Comparison of ENCODE assay signal across 8 cellular contexts in genomic region chr14:34873591-34874385, GRCh38. TPM values are rescaled to one million over a fixed set of nuclear protein-coding genes. Genes with fewer than 3 reads are reported as not detected.
DNase-seq lines count a peak whose midpoint lies in the region; ATAC-seq and TF ChIP-seq lines count a peak whose summit lies in the region.

No MANE protein-coding gene starts in this region.

- ATAC-seq in GM21515 (IDR thresholded peaks at IDR 0.05; ENCODE audit: unreplicated experiment) = peak; percentile 56

- H3K9me2 ChIP-seq in neural cell (ENCODE audit: insufficient read depth, low read length) = no peaks in the 10 kb centered on the region

- H3K79me2 ChIP-seq in neural cell (replicated peaks; ENCODE audit: insufficient read depth, low read length) = peaks cover 30% of the 10 kb centered on the region

- peak; percentile 72 for TF ChIP-seq POLR2A in Raji (IDR thresholded peaks at IDR 0.05; ENCODE audit: insufficient read depth, low read depth, low read length)

- H3K36me3 ChIP-seq in HUES6 (ENCODE audit: control insufficient read depth, insufficient read depth, low read length) (0 out of 2 replicates have a peak, but pooled peaks cover 3% of the 10 kb centered on the region), neural cell (ENCODE audit: insufficient read depth, low read length) (no peaks in the 10 kb centered on the region)

- H3K4me3 ChIP-seq in HUES6 (ENCODE audit: low read depth, low read length) (peak overlapping the region; percentile 78), fibroblast of villous mesenchyme (ENCODE audit: low read depth, low read length) (peak overlapping the region; percentile 92), neural cell (ENCODE audit: low read length) (peak overlapping the region; percentile 92)

- peak overlapping the region; percentile 93; the same call in 1 of the 2 replicates for H3K27ac ChIP-seq in HUES6 (ENCODE audit: low read depth, low read length)
- H3K27ac ChIP-seq in neural cell (ENCODE audit: low read length) = peak overlapping the region; percentile 32

- H3K27me3 ChIP-seq in HUES6 (ENCODE audit: control insufficient read depth, insufficient read depth, low read length) (no peaks in the 10 kb centered on the region; the same call in 1 of the 2 replicates), neural cell (ENCODE audit: insufficient read depth, low read depth, low read length) (no peaks in the 10 kb centered on the region)

- no peak overlapping the region for H3K4me2 ChIP-seq in neural cell (ENCODE audit: low read length)

- no peak for TF ChIP-seq RAD21 in neural cell (conservative IDR thresholded peaks at IDR 0.05)

- no peaks in the 10 kb centered on the region for H4K20me1 ChIP-seq in neural cell (ENCODE audit: insufficient read depth)

- H3K4me1 ChIP-seq in HUES6 (ENCODE audit: control insufficient read depth, insufficient read depth, low read length) = peaks cover 7% of the 10 kb centered on the region; the same call in 1 of the 2 replicates

- H2AFZ ChIP-seq in neural cell (ENCODE audit: low read depth, low read length) = peak overlapping the region; percentile 47

- no peak for TF ChIP-seq EP300 in neural cell (conservative IDR thresholded peaks at IDR 0.05; ENCODE audit: poor library complexity, severe bottlenecking)

- peaks cover 6% of the 10 kb centered on the region for H3F3A ChIP-seq in neural cell (ENCODE audit: insufficient read depth, low read length, poor library complexity, severe bottlenecking)

- DNase-seq in DMS79 treated with DMSO at 0.1 percent for 48 hours (lab: John Stamatoyannopoulos, UW) (peak; percentile 97), fibroblast of villous mesenchyme (ENCODE audit: low read depth) (peak; percentile 81), stromal cell of bone marrow (ENCODE audit: low read depth) (peak; percentile 38)
- peak; percentile 70 for DNase-seq in activated effector memory CD4-positive, alpha-beta T cell treated with Interleukin-2 at 50 U/mL for 16 hours

- H3K9me3 ChIP-seq in HUES6 (ENCODE audit: control insufficient read depth, insufficient read depth, low read depth, low read length) (no peaks in the 10 kb centered on the region), neural cell (ENCODE audit: low read length) (no peaks in the 10 kb centered on the region)

- H3K9ac ChIP-seq in HUES6 (ENCODE audit: low read length) (peak overlapping the region; percentile 94), neural cell (ENCODE audit: low read length) (peak overlapping the region; percentile 64)

- TF ChIP-seq CTCF in fibroblast of villous mesenchyme (IDR thresholded peaks at IDR 0.05; ENCODE audit: insufficient read depth, low read depth, low read length) = no peak
- TF ChIP-seq CTCF in neural cell (IDR thresholded peaks at IDR 0.05; ENCODE audit: poor library complexity, severe bottlenecking) = no peak

TF ChIP-seq in neural cell, 6 proteins besides CTCF, POLR2A, EP300 and RAD21:
- TF ChIP-seq POLR2AphosphoS5 (IDR thresholded peaks at IDR 0.05) (no peak), REST (IDR thresholded peaks at IDR 0.05; ENCODE audit: borderline replicate concordance) (no peak), TAF1 (IDR thresholded peaks at IDR 0.05; ENCODE audit: low read depth) (no peak), SMC3 (conservative IDR thresholded peaks at IDR 0.05; ENCODE audit: poor library complexity) (no peak), MXI1 (conservative IDR thresholded peaks at IDR 0.05; ENCODE audit: poor library complexity, severe bottlenecking) (peak; percentile 51)

RNA-seq across cellular contexts. Expression of gene BAZ1A, which starts 1.4 kb away (rescaled TPM):
- total RNA-seq in fibroblast of villous mesenchyme = 29.6 and 49.2 TPM in 2 replicates
- 10.4 and 18.1 TPM in 2 replicates for polyA plus RNA-seq in neural cell
- polyA minus RNA-seq in neural cell = 29.8 and 38.0 TPM in 2 replicates

Comparison
In these comparisons a context has a peak if more than half of its experiments do, and no peak if none do; other contexts are left out.
1. Peak in every context shown above with its lines: DNase-seq, ATAC-seq, H3K4me3 ChIP-seq and H3K27ac ChIP-seq.
2. DNase-seq: peak in every context shown above with its lines; median percentile 97 in DMS79 treated with DMSO at 0.1 percent for 48 hours; 81 in fibroblast of villous mesenchyme; 70 in activated effector memory CD4-positive, alpha-beta T cell treated with Interleukin-2 at 50 U/mL for 16 hours; 38 in stromal cell of bone marrow.